32 cellular contexts compared by ENCODE assay signal in the genomic region with DNA sequence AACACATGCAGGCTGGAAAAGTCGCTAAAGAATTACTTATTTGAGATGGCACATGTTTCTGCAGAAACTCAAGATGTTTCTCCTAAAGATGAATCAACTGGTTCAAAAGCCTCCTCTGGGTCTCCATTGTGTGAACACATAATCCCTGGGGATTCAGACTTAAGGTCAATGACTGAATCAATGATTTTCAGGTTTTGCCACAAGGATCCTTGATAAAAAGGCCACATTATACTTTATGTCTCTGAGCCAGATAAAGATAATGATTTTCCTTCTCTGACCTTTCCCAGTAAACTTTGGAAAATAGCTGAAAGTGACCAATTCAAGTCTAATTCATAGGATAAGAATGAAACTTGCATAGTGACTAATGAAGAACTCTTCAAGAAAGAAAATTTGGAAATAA. TPM values are rescaled to one million over a fixed set of nuclear protein-coding genes. Genes with fewer than 3 reads are reported as not detected.
"Had no signal": no experiment of that assay in that cellular context is flagged by ENCODE, and none has a peak within 500 bp of the region (broad histone marks: within the 10 kb centered on the region; RNA-seq: fewer than 3 reads in every experiment).

No MANE protein-coding gene starts in this region.

- H3K27ac Mint-ChIP-seq: stimulated activated effector memory CD8-positive, alpha-beta T cell treated with anti-CD3 and anti-CD28 coated beads, Interleukin-12 subunit alpha, Interleukin-12 subunit beta, amount 100 ng/mL, for 72 hours; stimulated activated memory B cell treated with anti-CD40 and anti-IgM and Interleukin-4, amounts not matched to agents 10 μg/mL and 1 μg/mL and 100 μg/mL, for 72 hours; stimulated activated naive B cell treated with anti-CD40 and anti-IgM and Interleukin-4, amounts not matched to agents 10 μg/mL and 1 μg/mL and 100 μg/mL, for 72 hours; stimulated activated naive CD8-positive, alpha-beta T cell treated with anti-CD3 and anti-CD28 coated beads, Interleukin-15, amount 100 ng/mL, for 72 hours; stimulated activated naive CD8-positive, alpha-beta T cell treated with anti-CD3 and anti-CD28 coated beads, Interleukin-15, Interleukin-2, amounts not matched to agents 100 ng/mL and 50 ng/mL, for 24 hours; type B pancreatic cell had no signal

- H3K36me3 Mint-ChIP-seq: stimulated activated effector memory CD8-positive, alpha-beta T cell treated with anti-CD3 and anti-CD28 coated beads, Interleukin-12 subunit alpha, Interleukin-12 subunit beta, amount 100 ng/mL, for 72 hours; stimulated activated memory B cell treated with anti-CD40 and anti-IgM and Interleukin-4, amounts not matched to agents 10 μg/mL and 1 μg/mL and 100 μg/mL, for 72 hours; type B pancreatic cell had no signal

- DNase-seq: stimulated activated CD4-positive, alpha-beta T cell treated with anti-CD3 and anti-CD28 coated beads, Interleukin-2, amount 100 ng/mL, for 48 hours; stimulated activated CD4-positive, alpha-beta T cell treated with anti-CD3 and anti-CD28 coated beads, Interleukin-4, amount 100 ng/mL, for 1 hour; stimulated activated CD4-positive, alpha-beta T cell treated with anti-CD3 and anti-CD28 coated beads, Interleukin-4, amount 100 ng/mL, for 24 hours; stimulated activated CD4-positive, alpha-beta T cell treated with anti-CD3 and anti-CD28 coated beads, Interleukin-4, amount 100 ng/mL, for 4 hours; stimulated activated CD8-positive, alpha-beta memory T cell treated with anti-CD3 and anti-CD28 coated beads, Interleukin-4, amount 100 ng/mL, for 48 hours; stimulated activated naive B cell treated with anti-CD40 and anti-IgM and Interleukin-4, amounts not matched to agents 10 μg/mL and 1 μg/mL and 100 μg/mL, for 72 hours; stimulated activated naive CD4-positive, alpha-beta T cell; stimulated activated naive CD4-positive, alpha-beta T cell treated with Interleukin-2 at 50 U/mL for 16 hours; stimulated activated naive CD8-positive, alpha-beta T cell treated with anti-CD3 and anti-CD28 coated beads, Interleukin-15, amount 100 ng/mL, for 72 hours; stimulated activated naive CD8-positive, alpha-beta T cell treated with anti-CD3 and anti-CD28 coated beads, Interleukin-15, Interleukin-2, amounts not matched to agents 100 U/mL and 50 U/mL, for 24 hours; stomach; substantia nigra; testis; thyroid gland; tibial artery; transverse colon; trophoblast cell; upper lobe of left lung; upper lobe of right lung; uterus had no signal

- H3K9me3 Mint-ChIP-seq: stimulated activated effector memory CD8-positive, alpha-beta T cell treated with anti-CD3 and anti-CD28 coated beads, Interleukin-12 subunit alpha, Interleukin-12 subunit beta, amount 100 ng/mL, for 72 hours; stimulated activated naive CD8-positive, alpha-beta T cell treated with anti-CD3 and anti-CD28 coated beads, Interleukin-15, amount 100 ng/mL, for 72 hours; type B pancreatic cell had no signal

- H3K36me3 ChIP-seq: stomach, suprapubic skin, thoracic aorta, thyroid gland, tibial artery, tibial nerve, transverse colon, upper lobe of left lung, upper lobe of right lung, uterus, vagina had no signal

- H3K9me3 ChIP-seq: testis, thoracic aorta, thyroid gland, tibial artery, tibial nerve, upper lobe of left lung, upper lobe of right lung, uterus, vagina had no signal

- H3K4me1 ChIP-seq: testis, thyroid gland, transverse colon, upper lobe of left lung, uterus, vagina had no signal

- ATAC-seq: stimulated activated effector memory CD8-positive, alpha-beta T cell treated with anti-CD3 and anti-CD28 coated beads, Interleukin-12 subunit alpha, Interleukin-12 subunit beta, amount 100 ng/mL, for 72 hours; stimulated activated naive CD8-positive, alpha-beta T cell treated with anti-CD3 and anti-CD28 coated beads, Interleukin-15, amount 100 ng/mL, for 72 hours; stimulated activated naive CD8-positive, alpha-beta T cell treated with anti-CD3 and anti-CD28 coated beads, Interleukin-15, Interleukin-2, amounts not matched to agents 100 U/mL and 50 U/mL, for 24 hours; upper lobe of right lung had no signal

- H3K27me3 Mint-ChIP-seq: stimulated activated memory B cell treated with anti-CD40 and anti-IgM and Interleukin-4, amounts not matched to agents 10 μg/mL and 1 μg/mL and 100 μg/mL, for 72 hours; stimulated activated naive B cell treated with anti-CD40 and anti-IgM and Interleukin-4, amounts not matched to agents 10 μg/mL and 1 μg/mL and 100 μg/mL, for 72 hours; stimulated activated naive CD8-positive, alpha-beta T cell treated with anti-CD3 and anti-CD28 coated beads, Interleukin-15, amount 100 ng/mL, for 72 hours; type B pancreatic cell had no signal

- H3K4me3 ChIP-seq: stomach, suprapubic skin, testis, thoracic aorta, thyroid gland, tibial artery, tibial nerve, transverse colon, upper lobe of left lung, upper lobe of right lung, uterus, vagina had no signal

- H3K27me3 ChIP-seq: stomach, suprapubic skin, testis, thyroid gland, tibial artery, tibial nerve, transverse colon, upper lobe of left lung, upper lobe of right lung, uterus, vagina had no signal

- H3K27ac ChIP-seq: stomach, suprapubic skin, testis, thoracic aorta, thyroid gland, tibial artery, tibial nerve, transverse colon, upper lobe of left lung, upper lobe of right lung, uterus, vagina had no signal

- H3K4me3 Mint-ChIP-seq: stimulated activated effector memory CD8-positive, alpha-beta T cell treated with anti-CD3 and anti-CD28 coated beads, Interleukin-12 subunit alpha, Interleukin-12 subunit beta, amount 100 ng/mL, for 72 hours; stimulated activated memory B cell treated with anti-CD40 and anti-IgM and Interleukin-4, amounts not matched to agents 10 μg/mL and 1 μg/mL and 100 μg/mL, for 72 hours; stimulated activated naive CD8-positive, alpha-beta T cell treated with anti-CD3 and anti-CD28 coated beads, Interleukin-15, amount 100 ng/mL, for 72 hours; stimulated activated naive CD8-positive, alpha-beta T cell treated with anti-CD3 and anti-CD28 coated beads, Interleukin-15, Interleukin-2, amounts not matched to agents 100 ng/mL and 50 ng/mL, for 24 hours; type B pancreatic cell had no signal

RNA-seq across cellular contexts. Expression of a gene that starts 2.3 kb away (rescaled TPM):
- total RNA-seq: stomach, subcutaneous adipose tissue, suprapubic skin, temporal lobe, thoracic aorta, thyroid gland, tibial nerve, transverse colon, upper lobe of left lung, upper lobe of right lung, ureter, urinary bladder, uterus, vagina had no signal
- polyA plus RNA-seq: stomach, urinary bladder had no signal
